ENCODE assay signal across 23 cellular contexts in the genomic region with DNA sequence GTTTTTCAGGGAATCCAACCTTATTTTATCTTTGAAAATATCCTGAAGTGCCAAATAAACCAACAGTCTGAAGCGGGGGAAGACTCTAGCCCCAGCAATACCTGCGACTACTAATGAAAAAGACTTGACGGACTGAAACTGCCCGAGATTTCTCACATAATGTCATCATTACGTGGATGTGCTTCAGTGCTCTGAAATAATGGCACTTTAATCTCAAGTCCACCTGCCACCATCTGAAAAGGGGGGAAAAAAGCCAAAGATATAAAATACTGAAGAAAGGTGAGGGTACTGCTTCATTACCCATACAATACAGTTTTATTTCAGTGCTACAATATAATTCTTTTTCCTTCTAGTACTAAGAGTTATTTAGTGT.
DNase-seq lines count a peak whose midpoint lies in the region; ATAC-seq and TF ChIP-seq lines count a peak whose summit lies in the region.
"Had no signal": no experiment of that assay in that cellular context is flagged by ENCODE, and none has a peak within 500 bp of the region (broad histone marks: within the 10 kb centered on the region; RNA-seq: fewer than 3 reads in every experiment).

No MANE protein-coding gene starts in this region.

- peak overlapping the region; percentile 61; the same call in 1 of the 2 replicates for H3K27ac Mint-ChIP-seq in WTC11
- H3K27ac Mint-ChIP-seq: CD14-positive monocyte; CD8-positive, alpha-beta memory T cell; IgD-negative memory B cell; T-helper 17 cell had no signal

- peak; percentile 20 for DNase-seq in NCI-H146 (lab: John Stamatoyannopoulos, UW)
- DNase-seq in NCI-H146 treated with DMSO at 0.1 percent for 48 hours (lab: John Stamatoyannopoulos, UW; ENCODE audit: unreplicated experiment), result no peak
- DNase-seq in NCI-H1105 treated with DMSO at 0.1 percent for 48 hours (lab: John Stamatoyannopoulos, UW), result peak; percentile 91
- DNase-seq in WTC11 (ENCODE audit: low spot score), result no peak
- DNase-seq in NCI-H510A treated with DMSO at 0.1 percent for 48 hours (lab: John Stamatoyannopoulos, UW), result no peak
- no peak for DNase-seq in SKM-1 (lab: John Stamatoyannopoulos, UW; ENCODE audit: unreplicated experiment)
- DNase-seq: 8988T; ACHN; BE2C; CD8-positive, alpha-beta memory T cell; DMS 273 treated with DMSO at 0.1 percent for 48 hours; DND-41; NCI-H187 treated with DMSO at 0.1 percent for 48 hours; NCI-H2107; NCI-H2227 treated with DMSO at 0.1 percent for 48 hours; NCI-H510A; NK-92 treated with Interleukin-12 subunit alpha and Interleukin-12 subunit beta, amount 100 ng/mL, for 24 hours; PC-3; SK-N-SH; T-helper 17 cell had no signal

- peaks cover 61% of the 10 kb centered on the region for H3K4me1 Mint-ChIP-seq in WTC11
- H3K4me1 Mint-ChIP-seq: CD14-positive monocyte; CD8-positive, alpha-beta memory T cell; IgD-negative memory B cell; T-helper 17 cell had no signal

- no peak for ATAC-seq in WTC11
- ATAC-seq in activated CD4-positive, CD25-positive, alpha-beta regulatory T cell treated with anti-CD3 and anti-CD28 coated beads, Interleukin-2, amount 50 U/mL, for 24 hours, result no peak
- ATAC-seq: PC-3, T-helper 17 cell had no signal

- H3K9me3 Mint-ChIP-seq in WTC11, result no peaks in the 10 kb centered on the region
- H3K9me3 Mint-ChIP-seq: CD14-positive monocyte; CD8-positive, alpha-beta memory T cell; IgD-negative memory B cell had no signal

- no peaks in the 10 kb centered on the region for H3K27me3 Mint-ChIP-seq in WTC11 (ENCODE audit: low read depth)
- H3K27me3 Mint-ChIP-seq: IgD-negative memory B cell had no signal

- CTCF ChIA-PET in WTC11 (lab: Charles Lee), result no interaction called here

- H3K36me3 Mint-ChIP-seq in WTC11, result no peaks in the 10 kb centered on the region
- H3K36me3 Mint-ChIP-seq: CD14-positive monocyte; CD8-positive, alpha-beta memory T cell; IgD-negative memory B cell had no signal

- no peak for TF ChIP-seq CTCF in WTC11 (IDR thresholded peaks at IDR 0.05)

- H3K4me3 Mint-ChIP-seq in WTC11, result no peak overlapping the region
- H3K4me3 Mint-ChIP-seq: CD14-positive monocyte; CD8-positive, alpha-beta memory T cell; IgD-negative memory B cell; T-helper 17 cell had no signal

- POLR2A ChIA-PET in WTC11 (lab: Charles Lee), result no interaction called here

TF ChIP-seq in WTC11, 78 proteins besides CTCF, POLR2A, EP300 and RAD21 (continues in another document):
- TF ChIP-seq, protein P1, sequence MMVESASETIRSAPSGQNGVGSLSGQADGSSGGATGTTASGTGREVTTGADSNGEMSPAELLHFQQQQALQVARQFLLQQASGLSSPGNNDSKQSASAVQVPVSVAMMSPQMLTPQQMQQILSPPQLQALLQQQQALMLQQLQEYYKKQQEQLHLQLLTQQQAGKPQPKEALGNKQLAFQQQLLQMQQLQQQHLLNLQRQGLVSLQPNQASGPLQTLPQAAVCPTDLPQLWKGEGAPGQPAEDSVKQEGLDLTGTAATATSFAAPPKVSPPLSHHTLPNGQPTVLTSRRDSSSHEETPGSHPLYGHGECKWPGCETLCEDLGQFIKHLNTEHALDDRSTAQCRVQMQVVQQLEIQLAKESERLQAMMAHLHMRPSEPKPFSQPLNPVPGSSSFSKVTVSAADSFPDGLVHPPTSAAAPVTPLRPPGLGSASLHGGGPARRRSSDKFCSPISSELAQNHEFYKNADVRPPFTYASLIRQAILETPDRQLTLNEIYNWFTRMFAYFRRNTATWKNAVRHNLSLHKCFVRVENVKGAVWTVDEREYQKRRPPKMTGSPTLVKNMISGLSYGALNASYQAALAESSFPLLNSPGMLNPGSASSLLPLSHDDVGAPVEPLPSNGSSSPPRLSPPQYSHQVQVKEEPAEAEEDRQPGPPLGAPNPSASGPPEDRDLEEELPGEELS (CRISPR knock-in tag; IDR thresholded peaks at IDR 0.05), result no peak
- TF ChIP-seq, protein P2, sequence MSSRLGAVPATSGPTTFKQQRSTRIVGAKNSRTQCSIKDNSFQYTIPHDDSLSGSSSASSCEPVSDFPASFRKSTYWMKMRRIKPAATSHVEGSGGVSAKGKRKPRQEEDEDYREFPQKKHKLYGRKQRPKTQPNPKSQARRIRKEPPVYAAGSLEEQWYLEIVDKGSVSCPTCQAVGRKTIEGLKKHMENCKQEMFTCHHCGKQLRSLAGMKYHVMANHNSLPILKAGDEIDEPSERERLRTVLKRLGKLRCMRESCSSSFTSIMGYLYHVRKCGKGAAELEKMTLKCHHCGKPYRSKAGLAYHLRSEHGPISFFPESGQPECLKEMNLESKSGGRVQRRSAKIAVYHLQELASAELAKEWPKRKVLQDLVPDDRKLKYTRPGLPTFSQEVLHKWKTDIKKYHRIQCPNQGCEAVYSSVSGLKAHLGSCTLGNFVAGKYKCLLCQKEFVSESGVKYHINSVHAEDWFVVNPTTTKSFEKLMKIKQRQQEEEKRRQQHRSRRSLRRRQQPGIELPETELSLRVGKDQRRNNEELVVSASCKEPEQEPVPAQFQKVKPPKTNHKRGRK (CRISPR knock-in tag; IDR thresholded peaks at IDR 0.05; ENCODE audit: borderline replicate concordance), result no peak
- TF ChIP-seq HMGA2 (CRISPR knock-in tag; IDR thresholded peaks at IDR 0.05), result no peak
- TF ChIP-seq SOX15 (CRISPR knock-in tag; IDR thresholded peaks at IDR 0.05), result no peak
- TF ChIP-seq, protein P3, sequence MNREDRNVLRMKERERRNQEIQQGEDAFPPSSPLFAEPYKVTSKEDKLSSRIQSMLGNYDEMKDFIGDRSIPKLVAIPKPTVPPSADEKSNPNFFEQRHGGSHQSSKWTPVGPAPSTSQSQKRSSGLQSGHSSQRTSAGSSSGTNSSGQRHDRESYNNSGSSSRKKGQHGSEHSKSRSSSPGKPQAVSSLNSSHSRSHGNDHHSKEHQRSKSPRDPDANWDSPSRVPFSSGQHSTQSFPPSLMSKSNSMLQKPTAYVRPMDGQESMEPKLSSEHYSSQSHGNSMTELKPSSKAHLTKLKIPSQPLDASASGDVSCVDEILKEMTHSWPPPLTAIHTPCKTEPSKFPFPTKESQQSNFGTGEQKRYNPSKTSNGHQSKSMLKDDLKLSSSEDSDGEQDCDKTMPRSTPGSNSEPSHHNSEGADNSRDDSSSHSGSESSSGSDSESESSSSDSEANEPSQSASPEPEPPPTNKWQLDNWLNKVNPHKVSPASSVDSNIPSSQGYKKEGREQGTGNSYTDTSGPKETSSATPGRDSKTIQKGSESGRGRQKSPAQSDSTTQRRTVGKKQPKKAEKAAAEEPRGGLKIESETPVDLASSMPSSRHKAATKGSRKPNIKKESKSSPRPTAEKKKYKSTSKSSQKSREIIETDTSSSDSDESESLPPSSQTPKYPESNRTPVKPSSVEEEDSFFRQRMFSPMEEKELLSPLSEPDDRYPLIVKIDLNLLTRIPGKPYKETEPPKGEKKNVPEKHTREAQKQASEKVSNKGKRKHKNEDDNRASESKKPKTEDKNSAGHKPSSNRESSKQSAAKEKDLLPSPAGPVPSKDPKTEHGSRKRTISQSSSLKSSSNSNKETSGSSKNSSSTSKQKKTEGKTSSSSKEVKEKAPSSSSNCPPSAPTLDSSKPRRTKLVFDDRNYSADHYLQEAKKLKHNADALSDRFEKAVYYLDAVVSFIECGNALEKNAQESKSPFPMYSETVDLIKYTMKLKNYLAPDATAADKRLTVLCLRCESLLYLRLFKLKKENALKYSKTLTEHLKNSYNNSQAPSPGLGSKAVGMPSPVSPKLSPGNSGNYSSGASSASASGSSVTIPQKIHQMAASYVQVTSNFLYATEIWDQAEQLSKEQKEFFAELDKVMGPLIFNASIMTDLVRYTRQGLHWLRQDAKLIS (CRISPR knock-in tag; IDR thresholded peaks at IDR 0.05; ENCODE audit: borderline replicate concordance), result no peak
- TF ChIP-seq NR2C2 (CRISPR knock-in tag; IDR thresholded peaks at IDR 0.05), result no peak
- TF ChIP-seq, protein P4, sequence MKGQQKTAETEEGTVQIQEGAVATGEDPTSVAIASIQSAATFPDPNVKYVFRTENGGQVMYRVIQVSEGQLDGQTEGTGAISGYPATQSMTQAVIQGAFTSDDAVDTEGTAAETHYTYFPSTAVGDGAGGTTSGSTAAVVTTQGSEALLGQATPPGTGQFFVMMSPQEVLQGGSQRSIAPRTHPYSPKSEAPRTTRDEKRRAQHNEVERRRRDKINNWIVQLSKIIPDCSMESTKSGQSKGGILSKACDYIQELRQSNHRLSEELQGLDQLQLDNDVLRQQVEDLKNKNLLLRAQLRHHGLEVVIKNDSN (CRISPR knock-in tag; IDR thresholded peaks at IDR 0.05), result no peak
- TF ChIP-seq, protein P5, sequence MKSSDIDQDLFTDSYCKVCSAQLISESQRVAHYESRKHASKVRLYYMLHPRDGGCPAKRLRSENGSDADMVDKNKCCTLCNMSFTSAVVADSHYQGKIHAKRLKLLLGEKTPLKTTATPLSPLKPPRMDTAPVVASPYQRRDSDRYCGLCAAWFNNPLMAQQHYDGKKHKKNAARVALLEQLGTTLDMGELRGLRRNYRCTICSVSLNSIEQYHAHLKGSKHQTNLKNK (CRISPR knock-in tag; IDR thresholded peaks at IDR 0.05), result no peak
- TF ChIP-seq IRF2 (CRISPR knock-in tag; IDR thresholded peaks at IDR 0.05; ENCODE audit: borderline replicate concordance, low read depth), result no peak
- TF ChIP-seq, protein P6, sequence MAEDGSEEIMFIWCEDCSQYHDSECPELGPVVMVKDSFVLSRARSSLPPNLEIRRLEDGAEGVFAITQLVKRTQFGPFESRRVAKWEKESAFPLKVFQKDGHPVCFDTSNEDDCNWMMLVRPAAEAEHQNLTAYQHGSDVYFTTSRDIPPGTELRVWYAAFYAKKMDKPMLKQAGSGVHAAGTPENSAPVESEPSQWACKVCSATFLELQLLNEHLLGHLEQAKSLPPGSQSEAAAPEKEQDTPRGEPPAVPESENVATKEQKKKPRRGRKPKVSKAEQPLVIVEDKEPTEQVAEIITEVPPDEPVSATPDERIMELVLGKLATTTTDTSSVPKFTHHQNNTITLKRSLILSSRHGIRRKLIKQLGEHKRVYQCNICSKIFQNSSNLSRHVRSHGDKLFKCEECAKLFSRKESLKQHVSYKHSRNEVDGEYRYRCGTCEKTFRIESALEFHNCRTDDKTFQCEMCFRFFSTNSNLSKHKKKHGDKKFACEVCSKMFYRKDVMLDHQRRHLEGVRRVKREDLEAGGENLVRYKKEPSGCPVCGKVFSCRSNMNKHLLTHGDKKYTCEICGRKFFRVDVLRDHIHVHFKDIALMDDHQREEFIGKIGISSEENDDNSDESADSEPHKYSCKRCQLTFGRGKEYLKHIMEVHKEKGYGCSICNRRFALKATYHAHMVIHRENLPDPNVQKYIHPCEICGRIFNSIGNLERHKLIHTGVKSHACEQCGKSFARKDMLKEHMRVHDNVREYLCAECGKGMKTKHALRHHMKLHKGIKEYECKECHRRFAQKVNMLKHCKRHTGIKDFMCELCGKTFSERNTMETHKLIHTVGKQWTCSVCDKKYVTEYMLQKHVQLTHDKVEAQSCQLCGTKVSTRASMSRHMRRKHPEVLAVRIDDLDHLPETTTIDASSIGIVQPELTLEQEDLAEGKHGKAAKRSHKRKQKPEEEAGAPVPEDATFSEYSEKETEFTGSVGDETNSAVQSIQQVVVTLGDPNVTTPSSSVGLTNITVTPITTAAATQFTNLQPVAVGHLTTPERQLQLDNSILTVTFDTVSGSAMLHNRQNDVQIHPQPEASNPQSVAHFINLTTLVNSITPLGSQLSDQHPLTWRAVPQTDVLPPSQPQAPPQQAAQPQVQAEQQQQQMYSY (CRISPR knock-in tag; IDR thresholded peaks at IDR 0.05), result no peak

Comparison
In these comparisons a context has a peak if more than half of its experiments do, and no peak if none do; other contexts are left out.
1. DNase-seq: peak in NCI-H146 (single experiment) and NCI-H1105 treated with DMSO at 0.1 percent for 48 hours (single experiment); none in NCI-H146 treated with DMSO at 0.1 percent for 48 hours (single experiment), WTC11 (single experiment), NCI-H510A treated with DMSO at 0.1 percent for 48 hours (single experiment) and SKM-1 (single experiment).